In genomic region chr14:100132161-100132902, GRCh38 we compare ENCODE assay signal across 13 cellular contexts. TPM values are rescaled to one million over a fixed set of nuclear protein-coding genes. Genes with fewer than 3 reads are reported as not detected.
DNase-seq lines count a peak whose midpoint lies in the region; ATAC-seq and TF ChIP-seq lines count a peak whose summit lies in the region.
"Had no signal": no experiment of that assay in that cellular context is flagged by ENCODE, and none has a peak within 500 bp of the region (broad histone marks: within the 10 kb centered on the region; RNA-seq: fewer than 3 reads in every experiment).

No MANE protein-coding gene starts in this region.

- H3K79me1 ChIP-seq in neuronal stem cell (ENCODE audit: low read depth, low read length), result no peaks in the 10 kb centered on the region

- H3K4me2 ChIP-seq in neuronal stem cell (ENCODE audit: insufficient read depth, low read length, poor library complexity, severe bottlenecking), result no peak overlapping the region

- H3K18ac ChIP-seq in neuronal stem cell (ENCODE audit: low read length), result no peak overlapping the region

- no peaks in the 10 kb centered on the region for H3K9me3 ChIP-seq in neuronal stem cell (replicated peaks in 1 of 2; ENCODE audit: control insufficient read depth in 2 of 2, insufficient read depth in 1 of 2, low read depth in 1 of 2, low read length in 2 of 2)

- no peak overlapping the region for H2BK12ac ChIP-seq in neuronal stem cell (ENCODE audit: low read length)

- H4K91ac ChIP-seq in neuronal stem cell (ENCODE audit: low read depth, low read length, poor library complexity), result no peak overlapping the region

- no peak overlapping the region for H2AFZ ChIP-seq in neuronal stem cell (ENCODE audit: low read length)

- H3K36me3 ChIP-seq in BJ (ENCODE audit: control insufficient read depth, insufficient read depth, low read length) (peaks cover 9% of the 10 kb centered on the region), neuronal stem cell (replicated peaks in 1 of 2; ENCODE audit: control insufficient read depth in 2 of 2, insufficient read depth in 2 of 2, low read length in 2 of 2) (peaks cover 31 to 96% of the 10 kb centered on the region in 2 donors)

- H2BK15ac ChIP-seq in neuronal stem cell (ENCODE audit: low read length), result no peak overlapping the region

- POLR2A ChIA-PET in BJ (lab: Charles Lee), result no interaction called here

- TF ChIP-seq CTCF in BJ (IDR thresholded peaks at IDR 0.05; ENCODE audit: insufficient read depth, low read depth, low read length) (no peak), dorsolateral prefrontal cortex (IDR thresholded peaks at IDR 0.05 in 54 of 56, conservative IDR thresholded peaks at IDR 0.05 in 2 of 56; ENCODE audit: low read depth in 1 of 56, partially characterized antibody in 56 of 56) (no peak)

- intact Hi-C loops in dorsolateral prefrontal cortex (cut with DNase I), result no loop called here

- H3K9ac ChIP-seq in neuronal stem cell (ENCODE audit: low read depth, low read length, poor library complexity), result no peak overlapping the region

- DNase-seq in BJ (ENCODE audit: low read depth) (peak; percentile 36), HUDEP-2 (lab: John Stamatoyannopoulos, UW; ENCODE audit: unreplicated experiment in 76 of 76) (peak in 70 of 76 experiments; percentile 10 to 79 (median 54)), dorsolateral prefrontal cortex (peak in 2 of 10 donors; percentile 45 to 72), neuronal stem cell (ENCODE audit: low spot score) (no peak), NCI-H146 (lab: John Stamatoyannopoulos, UW) (no peak)
- no peak for DNase-seq in activated naive CD4-positive, alpha-beta T cell treated with Interleukin-2 at 50 U/mL for 16 hours
- DNase-seq: kidney glomerular epithelial cell; NCI-H1417 treated with DMSO at 0.1 percent for 48 hours; occipital lobe; stimulated activated CD4-positive, alpha-beta T cell treated with anti-CD3 and anti-CD28 coated beads, Interleukin-4, amount 100 ng/mL, for 24 hours had no signal

- no peak overlapping the region for H4K8ac ChIP-seq in neuronal stem cell (ENCODE audit: low read depth, low read length)

- WGBS in neuronal stem cell (ENCODE audit: extremely low coverage in 2 of 2, insufficient read length in 2 of 2, insufficient replicate concordance in 1 of 2), 2 donors, result no CpG with 5 or more reads among the region's 25 CpGs

- peak overlapping the region in 56 of 59 donors; percentile 4 to 89 (median 70) for H3K27ac ChIP-seq in dorsolateral prefrontal cortex
- H3K27ac ChIP-seq in neuronal stem cell (replicated peaks; ENCODE audit: low read length), result no peak overlapping the region

- no peak for ATAC-seq in HG03095 (IDR thresholded peaks at IDR 0.05; ENCODE audit: unreplicated experiment)
- no peak for ATAC-seq in HG02981 (IDR thresholded peaks at IDR 0.05; ENCODE audit: unreplicated experiment)

- H2BK120ac ChIP-seq in neuronal stem cell (ENCODE audit: low read depth, low read length), result no peak overlapping the region

- peak overlapping the region; percentile 56 for H3K23ac ChIP-seq in neuronal stem cell (ENCODE audit: low read depth, low read length, poor library complexity)

- no peaks in the 10 kb centered on the region for H3K4me1 ChIP-seq in neuronal stem cell (ENCODE audit: control insufficient read depth in 2 of 2, insufficient read depth in 1 of 2, low read depth in 1 of 2, low read length in 2 of 2)

- H3K27me3 ChIP-seq in BJ (ENCODE audit: control insufficient read depth, insufficient read depth, low read length) (no peaks in the 10 kb centered on the region), dorsolateral prefrontal cortex (no peaks in the 10 kb centered on the region), neuronal stem cell (ENCODE audit: control insufficient read depth in 3 of 3, insufficient read depth in 3 of 3, low read depth in 1 of 3, low read length in 3 of 3) (peaks cover 0 to 2% (median 0%) of the 10 kb centered on the region in 3 experiments)

- no peak overlapping the region for H3K4ac ChIP-seq in neuronal stem cell (ENCODE audit: low read length)

- no peak overlapping the region for H2AK5ac ChIP-seq in neuronal stem cell (ENCODE audit: low read depth, low read length)

- H3K4me3 ChIP-seq in BJ (ENCODE audit: low read depth, low read length), result no peak overlapping the region
- no peak overlapping the region for H3K4me3 ChIP-seq in dorsolateral prefrontal cortex
- no peak overlapping the region for H3K4me3 ChIP-seq in neuronal stem cell (ENCODE audit: low read length in 2 of 2)

- no peak overlapping the region for H2BK5ac ChIP-seq in neuronal stem cell (ENCODE audit: low read length)

- CTCF ChIA-PET in BJ (lab: Yijun Ruan, JAX), result interaction anchor here (0.8 to 2.0 kb wide), 6 partner anchors 10 to 61 kb away, joined by 3 to 6 read pairs (median 4); no protein-coding TSS in a partner anchor

- no peak overlapping the region for H3K14ac ChIP-seq in neuronal stem cell (ENCODE audit: low read length)

RNA-seq across cellular contexts. Expression of gene DEGS2, which starts 27.1 kb away (rescaled TPM):
- not detected in 2 replicates for polyA plus RNA-seq in BJ (2011; rRNA removed)
- not detected in 2 replicates for polyA minus RNA-seq in BJ (2011; rRNA and poly(A)+ RNA removed)
- total RNA-seq in dorsolateral prefrontal cortex, result 10 to 100 TPM in 32 of 120 experiments, 1 to 10 TPM in 88; 2.3 to 20.6 (median 7.7) TPM
- polyA plus RNA-seq in neuronal stem cell (2013, experiment 1 of 2), result 0.11 TPM
- polyA plus RNA-seq in neuronal stem cell (2013, experiment 2 of 2), result 0.07 TPM
- total RNA-seq: endothelial cell of umbilical vein had no signal

Comparison
In these comparisons a context has a peak if more than half of its experiments do, and no peak if none do; other contexts are left out.
1. DNase-seq: peak in BJ (single experiment) and HUDEP-2 (70 of 76); none in neuronal stem cell (single experiment), NCI-H146 (single experiment) and activated naive CD4-positive, alpha-beta T cell treated with Interleukin-2 at 50 U/mL for 16 hours (single experiment).